Comparison of ENCODE assay signal across 2 cellular contexts in the genomic region with DNA sequence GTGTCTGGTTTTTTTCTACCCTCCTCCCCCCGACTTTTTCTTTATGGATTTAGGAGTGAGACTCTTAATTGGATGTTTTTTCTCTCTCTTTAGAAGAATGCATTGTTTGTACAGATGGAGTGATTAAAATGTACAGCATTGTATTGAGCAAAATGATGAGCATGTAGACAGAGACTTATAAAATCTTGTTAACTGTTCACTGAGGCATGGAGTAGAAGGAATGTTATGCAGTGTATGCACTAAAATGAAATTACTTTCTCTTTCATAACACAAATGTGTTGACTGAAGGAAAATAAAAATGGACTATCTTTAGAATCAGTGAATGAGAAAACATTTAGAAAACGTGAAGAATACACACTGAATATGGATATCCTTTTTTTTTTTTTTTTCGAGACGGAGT.
TF ChIP-seq lines count a peak whose summit lies in the region.

No MANE protein-coding gene starts in this region.

TF ChIP-seq in A549, 52 proteins besides CTCF, POLR2A, EP300 and RAD21 (continued from another document):
- TF ChIP-seq MYC (IDR thresholded peaks at IDR 0.05; ENCODE audit: borderline replicate concordance, low read length) (no peak), RFX5 (IDR thresholded peaks at IDR 0.05) (no peak), ZFP36 (IDR thresholded peaks at IDR 0.05; ENCODE audit: borderline replicate concordance, partially characterized antibody) (no peak), HDAC2 (IDR thresholded peaks at IDR 0.05) (no peak), POLR2AphosphoS2 (conservative IDR thresholded peaks at IDR 0.05; ENCODE audit: low read length) (no peak), NR3C1 (IDR thresholded peaks at IDR 0.05) (no peak), HOXB13 (CRISPR knock-in tag; IDR thresholded peaks at IDR 0.05; ENCODE audit: low read depth) (no peak), PHF8 (IDR thresholded peaks at IDR 0.05; ENCODE audit: borderline replicate concordance, low read depth) (no peak), RNF2 (IDR thresholded peaks at IDR 0.05; ENCODE audit: borderline replicate concordance, low read depth) (no peak)

TF ChIP-seq in SK-N-SH, 30 proteins besides CTCF, POLR2A, EP300 and RAD21 (continued from another document):
- no peak for TF ChIP-seq PBX3 (IDR thresholded peaks at IDR 0.05)
- TF ChIP-seq SIN3A (IDR thresholded peaks at IDR 0.05; ENCODE audit: borderline replicate concordance, low read depth, low read length) = no peak
- no peak for TF ChIP-seq MEF2A (IDR thresholded peaks at IDR 0.05; ENCODE audit: borderline replicate concordance, low read depth)
- TF ChIP-seq ZBTB33 (IDR thresholded peaks at IDR 0.05; ENCODE audit: borderline replicate concordance, low read depth) = no peak
- no peak for TF ChIP-seq TEAD4 (IDR thresholded peaks at IDR 0.05; ENCODE audit: borderline replicate concordance, insufficient read depth)
- TF ChIP-seq RXRA (IDR thresholded peaks at IDR 0.05; ENCODE audit: borderline replicate concordance, low read depth) = no peak
- no peak for TF ChIP-seq POLR2AphosphoS5 (IDR thresholded peaks at IDR 0.05; ENCODE audit: low read depth, low read length)
- TF ChIP-seq, protein P1, sequence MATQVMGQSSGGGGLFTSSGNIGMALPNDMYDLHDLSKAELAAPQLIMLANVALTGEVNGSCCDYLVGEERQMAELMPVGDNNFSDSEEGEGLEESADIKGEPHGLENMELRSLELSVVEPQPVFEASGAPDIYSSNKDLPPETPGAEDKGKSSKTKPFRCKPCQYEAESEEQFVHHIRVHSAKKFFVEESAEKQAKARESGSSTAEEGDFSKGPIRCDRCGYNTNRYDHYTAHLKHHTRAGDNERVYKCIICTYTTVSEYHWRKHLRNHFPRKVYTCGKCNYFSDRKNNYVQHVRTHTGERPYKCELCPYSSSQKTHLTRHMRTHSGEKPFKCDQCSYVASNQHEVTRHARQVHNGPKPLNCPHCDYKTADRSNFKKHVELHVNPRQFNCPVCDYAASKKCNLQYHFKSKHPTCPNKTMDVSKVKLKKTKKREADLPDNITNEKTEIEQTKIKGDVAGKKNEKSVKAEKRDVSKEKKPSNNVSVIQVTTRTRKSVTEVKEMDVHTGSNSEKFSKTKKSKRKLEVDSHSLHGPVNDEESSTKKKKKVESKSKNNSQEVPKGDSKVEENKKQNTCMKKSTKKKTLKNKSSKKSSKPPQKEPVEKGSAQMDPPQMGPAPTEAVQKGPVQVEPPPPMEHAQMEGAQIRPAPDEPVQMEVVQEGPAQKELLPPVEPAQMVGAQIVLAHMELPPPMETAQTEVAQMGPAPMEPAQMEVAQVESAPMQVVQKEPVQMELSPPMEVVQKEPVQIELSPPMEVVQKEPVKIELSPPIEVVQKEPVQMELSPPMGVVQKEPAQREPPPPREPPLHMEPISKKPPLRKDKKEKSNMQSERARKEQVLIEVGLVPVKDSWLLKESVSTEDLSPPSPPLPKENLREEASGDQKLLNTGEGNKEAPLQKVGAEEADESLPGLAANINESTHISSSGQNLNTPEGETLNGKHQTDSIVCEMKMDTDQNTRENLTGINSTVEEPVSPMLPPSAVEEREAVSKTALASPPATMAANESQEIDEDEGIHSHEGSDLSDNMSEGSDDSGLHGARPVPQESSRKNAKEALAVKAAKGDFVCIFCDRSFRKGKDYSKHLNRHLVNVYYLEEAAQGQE (IDR thresholded peaks at IDR 0.05; ENCODE audit: low read depth, low read length) = no peak
- no peak for TF ChIP-seq MXI1 (IDR thresholded peaks at IDR 0.05; ENCODE audit: low read depth, low read length)
- TF ChIP-seq, protein P2, sequence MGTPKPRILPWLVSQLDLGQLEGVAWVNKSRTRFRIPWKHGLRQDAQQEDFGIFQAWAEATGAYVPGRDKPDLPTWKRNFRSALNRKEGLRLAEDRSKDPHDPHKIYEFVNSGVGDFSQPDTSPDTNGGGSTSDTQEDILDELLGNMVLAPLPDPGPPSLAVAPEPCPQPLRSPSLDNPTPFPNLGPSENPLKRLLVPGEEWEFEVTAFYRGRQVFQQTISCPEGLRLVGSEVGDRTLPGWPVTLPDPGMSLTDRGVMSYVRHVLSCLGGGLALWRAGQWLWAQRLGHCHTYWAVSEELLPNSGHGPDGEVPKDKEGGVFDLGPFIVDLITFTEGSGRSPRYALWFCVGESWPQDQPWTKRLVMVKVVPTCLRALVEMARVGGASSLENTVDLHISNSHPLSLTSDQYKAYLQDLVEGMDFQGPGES (IDR thresholded peaks at IDR 0.05; ENCODE audit: low read depth, low read length) = no peak
- no peak for TF ChIP-seq FOXM1 (IDR thresholded peaks at IDR 0.05; ENCODE audit: low read depth)
TF ChIP-seq in SK-N-SH: peak in this region for 0.
